In genomic region chr10:128626397-128627060, GRCh38 we compare ENCODE assay signal across 20 cellular contexts.
"Had no signal": no experiment of that assay in that cellular context is flagged by ENCODE, and none has a peak within 500 bp of the region (broad histone marks: within the 10 kb centered on the region; RNA-seq: fewer than 3 reads in every experiment).

No MANE protein-coding gene starts in this region.

- H3K27me3 ChIP-seq: brain microvascular endothelial cell, gastrocnemius medialis, upper lobe of left lung had no signal

- H3K4me3 Mint-ChIP-seq: activated CD8-positive, alpha-beta T cell treated with anti-CD3 and anti-CD28 coated beads, Interleukin-2, amount 10 ng/mL, durations not matched to agents 7 days and 5 days; activated naive CD8-positive, alpha-beta T cell; nephron progenitor cell; stimulated activated naive CD8-positive, alpha-beta T cell treated with anti-CD3 and anti-CD28 coated beads, Interleukin-15, amount 100 ng/mL, for 72 hours; T-helper 1 cell treated with Interleukin-12 subunit alpha and Interleukin-12 subunit beta and Interleukin-4 antibody, amounts not matched to agents 30 μg/mL and 1 μg/mL, for 36 hours had no signal

- H3K9me3 ChIP-seq: gastrocnemius medialis, heart left ventricle, spleen, upper lobe of left lung had no signal

- H3K27ac ChIP-seq: brain microvascular endothelial cell, gastrocnemius medialis, heart left ventricle, spleen, upper lobe of left lung had no signal

- H3K36me3 ChIP-seq: brain microvascular endothelial cell, gastrocnemius medialis, heart left ventricle, spleen, upper lobe of left lung had no signal

- H3K36me3 Mint-ChIP-seq: activated naive CD8-positive, alpha-beta T cell had no signal

- H3K4me3 ChIP-seq: gastrocnemius medialis, heart left ventricle, spleen, upper lobe of left lung had no signal

- ATAC-seq: activated CD8-positive, alpha-beta T cell treated with anti-CD3 and anti-CD28 coated beads, Interleukin-2, amount 10 ng/mL, durations not matched to agents 7 days and 5 days; gastrocnemius medialis; heart left ventricle; left ventricle myocardium superior; sciatic nerve; SK-N-SH treated with all-trans-retinoic acid at 6 μM for 48 hours; stimulated activated naive CD8-positive, alpha-beta T cell treated with anti-CD3 and anti-CD28 coated beads, Interleukin-15, amount 100 ng/mL, for 72 hours had no signal

- H3K27ac Mint-ChIP-seq: activated CD8-positive, alpha-beta T cell treated with anti-CD3 and anti-CD28 coated beads, Interleukin-2, amount 10 ng/mL, durations not matched to agents 7 days and 5 days; activated naive CD8-positive, alpha-beta T cell; nephron progenitor cell; T-helper 1 cell treated with Interleukin-12 subunit alpha and Interleukin-12 subunit beta and Interleukin-4 antibody, amounts not matched to agents 30 μg/mL and 1 μg/mL, for 36 hours had no signal

- H3K9me3 Mint-ChIP-seq: nephron progenitor cell; stimulated activated naive CD8-positive, alpha-beta T cell treated with anti-CD3 and anti-CD28 coated beads, Interleukin-15, amount 100 ng/mL, for 72 hours; T-helper 1 cell treated with Interleukin-12 subunit alpha and Interleukin-12 subunit beta and Interleukin-4 antibody, amounts not matched to agents 30 μg/mL and 1 μg/mL, for 36 hours had no signal

- DNase-seq: activated CD4-positive, alpha-beta T cell treated with anti-CD3 and anti-CD28 coated beads for 48 hours; activated CD8-positive, alpha-beta memory T cell treated with anti-CD3 and anti-CD28 coated beads, Interleukin-2, amount 50 U/mL, for 4 hours; activated CD8-positive, alpha-beta T cell treated with anti-CD3 and anti-CD28 coated beads, Interleukin-2, amount 10 ng/mL, durations not matched to agents 7 days and 5 days; activated gamma-delta T cell treated with Interleukin-2 at 50 U/mL for 16 hours; activated T-cell treated with anti-CD3 and anti-CD28 coated beads, Interleukin-2, amount 50 U/mL, for 48 hours; amygdala; brain microvascular endothelial cell; gastrocnemius medialis; heart left ventricle; kidney; left ventricle myocardium superior; mesenchymal stem cell; nephron progenitor cell; spleen; stimulated activated naive CD8-positive, alpha-beta T cell treated with anti-CD3 and anti-CD28 coated beads, Interleukin-15, amount 100 ng/mL, for 72 hours; upper lobe of left lung had no signal

- H3K4me1 Mint-ChIP-seq: stimulated activated naive CD8-positive, alpha-beta T cell treated with anti-CD3 and anti-CD28 coated beads, Interleukin-15, amount 100 ng/mL, for 72 hours had no signal

- H3K27me3 Mint-ChIP-seq: activated naive CD8-positive, alpha-beta T cell had no signal

- H3K4me1 ChIP-seq: spleen, upper lobe of left lung had no signal
